In genomic region chr4:94127707-94128328, GRCh38 we compare ENCODE assay signal across 9 cellular contexts.
DNase-seq lines count a peak whose midpoint lies in the region; ATAC-seq, FAIRE-seq and TF ChIP-seq lines count a peak whose summit lies in the region.
"Had no signal": no experiment of that assay in that cellular context is flagged by ENCODE, and none has a peak within 500 bp of the region (broad histone marks: within the 10 kb centered on the region; RNA-seq: fewer than 3 reads in every experiment).

No MANE protein-coding gene starts in this region.

- ATAC-seq in HG03095 (IDR thresholded peaks at IDR 0.05; ENCODE audit: unreplicated experiment) (peak; percentile 78), Panc1 (peak; percentile 65; the same call in 1 of the 2 replicates)
- ATAC-seq in effector memory CD8-positive, alpha-beta T cell (replicated peaks): no peak

- DNase-seq in AG08396 (ENCODE audit: low spot score) (peak; percentile 22), GM18507 (ENCODE audit: extremely low spot score, insufficient read length, low read depth) (peak; percentile 9), Panc1 (ENCODE audit: low read depth, low spot score) (no peak), fibroblast of villous mesenchyme (ENCODE audit: low read depth) (peak; percentile 28), testis (no peak)
- DNase-seq in effector memory CD8-positive, alpha-beta T cell: no peak
- DNase-seq in stimulated activated CD4-positive, alpha-beta T cell treated with anti-CD3 and anti-CD28 coated beads, Interleukin-2, amount 100 ng/mL, for 48 hours: no peak

- TF ChIP-seq POLR2A in testis (IDR thresholded peaks at IDR 0.05): no peak

- peak; percentile 58; the same call in 1 of the 2 replicates for TF ChIP-seq CTCF in Panc1 (IDR thresholded peaks at IDR 0.05)
- TF ChIP-seq CTCF in fibroblast of villous mesenchyme (IDR thresholded peaks at IDR 0.05; ENCODE audit: insufficient read depth, low read depth, low read length): peak; percentile 62
- TF ChIP-seq CTCF in testis (IDR thresholded peaks at IDR 0.05): peak; percentile 39 to 58 (median 47)

- H3K9me3 ChIP-seq in Panc1 (ENCODE audit: control insufficient read depth, insufficient read depth, low read depth, low read length) (no peaks in the 10 kb centered on the region), testis (no peaks in the 10 kb centered on the region)

- H3K4me3 ChIP-seq in Panc1 (ENCODE audit: low read depth in 2 of 2, low read length in 2 of 2) (no peak overlapping the region), fibroblast of villous mesenchyme (ENCODE audit: low read depth, low read length) (no peak overlapping the region), testis (no peak overlapping the region)

- no peaks in the 10 kb centered on the region for H3K9me3 Mint-ChIP-seq in effector memory CD8-positive, alpha-beta T cell

- in situ Hi-C loops in Panc1 (cut with HindIII; ENCODE audit: low pct_unique_long_range_greater_than_20kb, low sequenced_read_pairs): no loop called here

- H3K27ac ChIP-seq in Panc1 (ENCODE audit: low read length): no peak overlapping the region
- H3K27ac ChIP-seq in testis: no peak overlapping the region

- intact Hi-C loops in Panc1 (cut with micrococcal nuclease; ENCODE audit: unreplicated experiment) (loop anchor here (2.0 kb wide), 2 partner anchors 231 to 337 kb away; no protein-coding TSS in a partner anchor), testis (cut with DNase I; ENCODE audit: low total_unique reads) (loop anchor here (10.0 kb wide), 1 partner anchor 333 kb away; no protein-coding TSS in a partner anchor)

- H3K27me3 ChIP-seq in Panc1 (ENCODE audit: control insufficient read depth, insufficient read depth, low read length) (0 out of 2 replicates have a peak, but pooled peaks cover 3% of the 10 kb centered on the region), testis (no peaks in the 10 kb centered on the region)

- CTCF ChIA-PET in Panc1 (lab: Charles Lee): no interaction called here

- no peak overlapping the region for H3K4me3 Mint-ChIP-seq in effector memory CD8-positive, alpha-beta T cell
- H3K4me3 Mint-ChIP-seq: memory B cell had no signal

- peaks cover 2% of the 10 kb centered on the region for H3K36me3 Mint-ChIP-seq in effector memory CD8-positive, alpha-beta T cell (ENCODE audit: insufficient read depth)
- H3K36me3 Mint-ChIP-seq: memory B cell had no signal

- H3K4me1 Mint-ChIP-seq in effector memory CD8-positive, alpha-beta T cell (ENCODE audit: low read depth in 2 of 2): no peaks in the 10 kb centered on the region
- H3K4me1 Mint-ChIP-seq: memory B cell had no signal

- H3K36me3 ChIP-seq in Panc1 (ENCODE audit: control insufficient read depth, insufficient read depth, low read length) (no peaks in the 10 kb centered on the region), testis (ENCODE audit: low read depth, missing control alignments) (no peaks in the 10 kb centered on the region)

- POLR2A ChIA-PET in Panc1 (lab: Charles Lee): no interaction called here

- no TSS peak for BruUV-seq in Panc1 (replicated peaks; lab: Mats Ljungman, UMichigan)

- H3K4me1 ChIP-seq in Panc1 (ENCODE audit: control insufficient read depth, insufficient read depth, low read length): no peaks in the 10 kb centered on the region
- H3K4me1 ChIP-seq in testis: no peaks in the 10 kb centered on the region

- WGBS in testis, 2 donors: 26 to 34% methylated on average over 3 of the region's 3 CpGs

- peak; percentile 38 for FAIRE-seq in GM18507 (lab: Jason Lieb, UNC)

- peaks cover 0 to 6% of the 10 kb centered on the region in 2 donors for H3K27me3 Mint-ChIP-seq in effector memory CD8-positive, alpha-beta T cell

- H3K27ac Mint-ChIP-seq in effector memory CD8-positive, alpha-beta T cell: no peak overlapping the region
- H3K27ac Mint-ChIP-seq: memory B cell had no signal

Comparison
In these comparisons a context has a peak if more than half of its experiments do, and no peak if none do; other contexts are left out.
1. DNase-seq: peak in AG08396 (single experiment), GM18507 (single experiment) and fibroblast of villous mesenchyme (single experiment); none in Panc1 (single experiment), testis (single experiment), effector memory CD8-positive, alpha-beta T cell (0 of 3) and stimulated activated CD4-positive, alpha-beta T cell treated with anti-CD3 and anti-CD28 coated beads, Interleukin-2, amount 100 ng/mL, for 48 hours (0 of 2).
2. Peak in every context shown above with its lines, with median percentiles within 50 percentile points of each other: CTCF ChIP-seq.